8 cellular contexts compared by ENCODE assay signal in the genomic region with DNA sequence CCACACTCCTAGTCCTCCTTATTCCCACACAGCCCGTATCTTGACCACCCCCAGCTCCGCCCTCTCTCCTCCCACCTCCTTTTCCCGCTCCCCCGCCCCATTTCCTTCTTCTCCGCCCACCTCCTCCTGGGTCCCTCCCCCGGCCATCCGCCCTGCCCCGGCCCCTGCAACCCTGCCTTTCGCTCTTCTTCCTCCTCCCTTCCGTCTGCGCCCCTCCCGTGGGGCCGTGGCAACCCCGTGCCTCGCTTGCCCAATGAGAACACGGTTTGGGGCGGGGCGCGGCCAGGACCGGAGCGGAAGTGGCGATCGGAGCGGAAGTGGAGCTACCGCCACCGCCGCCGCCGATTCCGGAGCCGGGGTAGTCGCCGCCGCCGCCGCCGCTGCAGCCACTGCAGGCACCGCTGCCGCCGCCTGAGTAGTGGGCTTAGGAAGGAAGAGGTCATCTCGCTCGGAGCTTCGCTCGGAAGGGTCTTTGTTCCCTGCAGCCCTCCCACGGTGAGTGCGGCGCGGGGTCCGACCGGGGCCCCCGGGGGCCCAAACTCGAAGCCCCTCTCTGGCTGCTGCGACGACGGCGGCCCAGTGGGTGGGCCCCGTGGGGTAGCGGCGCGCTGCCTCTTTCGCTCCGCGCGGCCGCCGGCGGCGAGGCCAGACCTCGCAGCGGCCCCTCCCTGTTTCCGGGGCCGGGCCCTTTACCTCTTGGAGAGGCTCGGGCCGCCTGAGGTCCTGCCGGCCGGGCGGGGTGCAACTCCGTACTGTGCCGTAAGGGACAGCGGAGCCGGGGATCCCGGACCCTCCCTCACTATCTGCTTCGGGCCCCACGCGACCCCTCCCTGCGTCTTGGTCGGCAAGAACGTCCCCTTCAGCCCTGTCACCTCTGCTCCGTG. TPM values are rescaled to one million over a fixed set of nuclear protein-coding genes. Genes with fewer than 3 reads are reported as not detected.
DNase-seq lines count a peak whose midpoint lies in the region; ATAC-seq and TF ChIP-seq lines count a peak whose summit lies in the region.

A gene (plus strand): TSS at position 314 of the 884 bp plus-strand sequence. CDS start 15,829 bp downstream, outside the sequence.

- ATAC-seq in GM19395 (IDR thresholded peaks at IDR 0.05; ENCODE audit: unreplicated experiment), result peak; percentile 90
- peak; percentile 67 for ATAC-seq in HG03565 (IDR thresholded peaks at IDR 0.05; ENCODE audit: unreplicated experiment)
- peak; percentile 99 for ATAC-seq in right lobe of liver

- TF ChIP-seq CTCF in right lobe of liver (IDR thresholded peaks at IDR 0.05), result peak in 3 of 4 donors; percentile 5 to 20 (median 7)

- H3K9me3 ChIP-seq in right lobe of liver, result no peaks in the 10 kb centered on the region

- no peaks in the 10 kb centered on the region for H3K36me3 ChIP-seq in right lobe of liver

- intact Hi-C loops in right lobe of liver (cut with DNase I), result no loop called here

- peaks cover 0 to 41% (median 15%) of the 10 kb centered on the region in 4 donors for H3K4me1 ChIP-seq in right lobe of liver

- peak; percentile 91 for TF ChIP-seq POLR2A in right lobe of liver (IDR thresholded peaks at IDR 0.05)

- DNase-seq in CD1c-positive myeloid dendritic cell (ENCODE audit: extremely low spot score), result peak; percentile 98
- DNase-seq in NCI-H82 (lab: John Stamatoyannopoulos, UW), result peak; percentile 99
- DNase-seq in activated CD4-positive, alpha-beta T cell treated with anti-CD3 and anti-CD28 coated beads, Interleukin-2, amount 50 U/mL, for 48 hours, result peak; percentile 99
- peak; percentile 76 to 96 for DNase-seq in dermis microvascular lymphatic vessel endothelial cell (ENCODE audit: low read depth in 2 of 2)
- peak; percentile 99 for DNase-seq in right lobe of liver
- peak; percentile 97 to 98 for DNase-seq in stimulated activated CD4-positive, alpha-beta T cell treated with anti-CD3 and anti-CD28 coated beads, Interleukin-4, amount 100 ng/mL, for 4 hours

- H3K27ac ChIP-seq in right lobe of liver, result peak within 1 kb of the TSS; percentile 88 to 95 (median 94)

- peak within 1 kb of the TSS; percentile 97 to 98 (median 97) for H3K4me3 ChIP-seq in right lobe of liver

- under 1% methylated on average over 39 of the region's 89 CpGs for WGBS in right lobe of liver (ENCODE audit: insufficient coverage, low coverage, low lambda C conversion rate, missing lambda C conversion rate)

- no peaks in the 10 kb centered on the region for H3K27me3 ChIP-seq in right lobe of liver

RNA-seq across cellular contexts. Expression of the gene that starts here (rescaled TPM):
- total RNA-seq in dermis microvascular lymphatic vessel endothelial cell (92.7 and 117 TPM in 2 replicates), right lobe of liver (10 to 100 TPM; 48.7 to 71.1 (median 54.5) TPM)

Comparison
In these comparisons a context has a peak if more than half of its experiments do, and no peak if none do; other contexts are left out.
1. Peak in every context shown above with its lines: DNase-seq, ATAC-seq, H3K4me3 ChIP-seq and H3K27ac ChIP-seq.